ENCODE assay signal across 8 cellular contexts in genomic region chr7:111098011-111098925, GRCh38. TPM values are rescaled to one million over a fixed set of nuclear protein-coding genes. Genes with fewer than 3 reads are reported as not detected.
A peak's percentile ranks its signal among the peaks of the same experiment; 100 is the strongest.
DNase-seq lines count a peak whose midpoint lies in the region; ATAC-seq and TF ChIP-seq lines count a peak whose summit lies in the region.

No MANE protein-coding gene starts in this region.

- in situ Hi-C loops in ACHN (cut with HindIII; ENCODE audit: low pct_ligation_motif_present, low pct_unique_long_range_greater_than_20kb, low sequenced_read_pairs), result no loop called here

- TF ChIP-seq CTCF in fibroblast of the aortic adventitia (IDR thresholded peaks at IDR 0.05; ENCODE audit: insufficient read depth, low read length), result peak; percentile 46
- peak; percentile 66 for TF ChIP-seq CTCF in retinal pigment epithelial cell (conservative IDR thresholded peaks at IDR 0.05; ENCODE audit: low read depth, low read length)

- no peak overlapping the region for H3K4me3 ChIP-seq in fibroblast of the aortic adventitia (ENCODE audit: low read depth, low read length)
- no peak overlapping the region for H3K4me3 ChIP-seq in retinal pigment epithelial cell (ENCODE audit: low read length)

- DNase-seq in ACHN, result peak; percentile 64
- peak; percentile 18 for DNase-seq in NCI-H446 treated with DMSO at 0.1 percent for 48 hours (lab: John Stamatoyannopoulos, UW)
- peak; percentile 51 for DNase-seq in activated T-cell treated with anti-CD3 and anti-CD28 coated beads for 24 hours (ENCODE audit: low read depth)
- DNase-seq in fibroblast of the aortic adventitia (ENCODE audit: low read depth), result peak; percentile 32
- no peak for DNase-seq in retinal pigment epithelial cell (ENCODE audit: low read depth)
- no peak for DNase-seq in cortex of kidney (lab: John Stamatoyannopoulos, UW)

- ATAC-seq in GM18499 (IDR thresholded peaks at IDR 0.05; ENCODE audit: insufficient read depth, unreplicated experiment), result peak; percentile 61
- ATAC-seq in HG02852 (IDR thresholded peaks at IDR 0.05; ENCODE audit: unreplicated experiment), result peak; percentile 68

RNA-seq across cellular contexts. Expression of gene LRRN3, which starts 7.3 kb away (rescaled TPM):
- total RNA-seq in fibroblast of the aortic adventitia (ENCODE audit: low replicate concordance), result 2.7 and 5.0 TPM in 2 replicates

Comparison
In these comparisons a context has a peak if more than half of its experiments do, and no peak if none do; other contexts are left out.
1. DNase-seq: peak in ACHN (single experiment), NCI-H446 treated with DMSO at 0.1 percent for 48 hours (single experiment), activated T-cell treated with anti-CD3 and anti-CD28 coated beads for 24 hours (single experiment) and fibroblast of the aortic adventitia (single experiment); none in retinal pigment epithelial cell (single experiment) and cortex of kidney (single experiment).